ENCODE assay signal across 1 cellular context in the genomic region with DNA sequence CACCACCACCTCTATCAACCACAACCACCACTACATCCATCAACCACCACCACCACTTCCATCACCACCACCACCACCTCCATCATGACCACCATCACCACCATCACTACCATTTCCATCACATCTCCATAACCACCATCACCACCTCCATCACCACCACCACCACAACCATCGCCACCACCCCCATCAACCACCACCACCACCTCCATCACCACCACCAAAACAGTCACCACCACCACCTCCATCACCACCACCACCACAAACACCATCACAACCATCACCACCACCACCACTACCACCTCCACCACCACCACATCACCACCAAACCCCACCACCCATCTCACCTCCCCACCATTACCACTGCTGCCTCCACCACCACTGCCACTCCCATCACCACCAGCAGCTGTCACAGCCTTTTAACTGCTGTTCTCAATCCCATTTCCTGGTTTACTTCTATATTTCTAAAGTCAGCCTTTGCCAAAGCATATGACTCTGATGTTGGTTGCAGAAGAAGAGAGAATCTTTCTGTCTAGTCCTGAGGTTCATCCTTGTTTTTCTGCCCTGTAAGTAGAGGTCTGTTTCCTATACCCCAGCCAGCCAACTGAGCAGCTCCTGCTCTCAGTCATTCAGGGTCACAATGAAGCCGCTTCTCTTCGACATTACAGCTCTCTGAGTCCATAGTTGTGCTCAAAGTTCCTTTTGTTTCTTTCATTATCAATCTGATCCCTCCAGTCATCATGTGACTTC.
TF ChIP-seq lines count a peak whose summit lies in the region.

No MANE protein-coding gene starts in this region.

TF ChIP-seq in A549, 52 proteins besides CTCF, POLR2A, EP300 and RAD21 (continued from another document):
- TF ChIP-seq MAFK (IDR thresholded peaks at IDR 0.05; ENCODE audit: partially characterized antibody) = no peak
- TF ChIP-seq ESRRA (IDR thresholded peaks at IDR 0.05; ENCODE audit: borderline replicate concordance, low read length) = no peak
